36 cellular contexts compared by ENCODE assay signal in genomic region chr15:56831467-56831866, GRCh38.
A peak's percentile ranks its signal among the peaks of the same experiment; 100 is the strongest.
DNase-seq lines count a peak whose midpoint lies in the region; ATAC-seq and TF ChIP-seq lines count a peak whose summit lies in the region.
"Had no signal": no experiment of that assay in that cellular context is flagged by ENCODE, and none has a peak within 500 bp of the region (broad histone marks: within the 10 kb centered on the region; RNA-seq: fewer than 3 reads in every experiment).

No MANE protein-coding gene starts in this region.

- H3K27ac ChIP-seq in angular gyrus (ENCODE audit: low read depth, low read length) (peak overlapping the region; percentile 72), stomach (peak overlapping the region in 3 of 5 donors; percentile 31 to 70 (median 54))
- H3K27ac ChIP-seq in naive thymus-derived CD4-positive, alpha-beta T cell (ENCODE audit: low read depth, low read length) = no peak overlapping the region
- H3K27ac ChIP-seq: adrenal gland, BLaER1, Peyer's patch had no signal

- ATAC-seq in naive thymus-derived CD4-positive, alpha-beta T cell = no peak
- ATAC-seq: activated CD8-positive, alpha-beta memory T cell treated with anti-CD3 and anti-CD28 coated beads, Interleukin-2, amount 10 ng/mL, durations not matched to agents 7 days and 5 days; esophagus mucosa; naive thymus-derived CD8-positive, alpha-beta T cell had no signal

- intact Hi-C loops in stomach (cut with DNase I; ENCODE audit: low total_unique reads) = no loop called here
- intact Hi-C loops in naive thymus-derived CD4-positive, alpha-beta T cell (cut with micrococcal nuclease) = no loop called here

- H3K27me3 Mint-ChIP-seq in naive thymus-derived CD4-positive, alpha-beta T cell = peaks cover 0 to 11% (median 0%) of the 10 kb centered on the region in 5 donors
- H3K27me3 Mint-ChIP-seq: IgD-negative memory B cell; naive thymus-derived CD8-positive, alpha-beta T cell had no signal

- POLR2A ChIA-PET in naive thymus-derived CD4-positive, alpha-beta T cell (lab: Charles Lee) = no interaction called here

- no peaks in the 10 kb centered on the region for H3K9me3 Mint-ChIP-seq in naive thymus-derived CD4-positive, alpha-beta T cell
- H3K9me3 Mint-ChIP-seq: activated CD4-positive, alpha-beta T cell treated with anti-CD3 and anti-CD28 coated beads, Interleukin-2, amount 10 ng/mL, durations not matched to agents 24 days and 14 days; endodermal cell; H9; IgD-negative memory B cell; immature natural killer cell; naive thymus-derived CD8-positive, alpha-beta T cell had no signal

- no peaks in the 10 kb centered on the region for H3K36me3 Mint-ChIP-seq in naive thymus-derived CD4-positive, alpha-beta T cell
- H3K36me3 Mint-ChIP-seq: activated CD8-positive, alpha-beta memory T cell treated with anti-CD3 and anti-CD28 coated beads, Interleukin-2, amount 10 ng/mL, durations not matched to agents 7 days and 5 days; IgD-negative memory B cell; immature natural killer cell; naive thymus-derived CD8-positive, alpha-beta T cell had no signal

- H3K36me3 ChIP-seq in stomach = no peaks in the 10 kb centered on the region
- no peaks in the 10 kb centered on the region for H3K36me3 ChIP-seq in naive thymus-derived CD4-positive, alpha-beta T cell (ENCODE audit: control insufficient read depth in 2 of 3, insufficient read depth in 3 of 3, low read length in 3 of 3)
- H3K36me3 ChIP-seq: adrenal gland, BLaER1, Peyer's patch, right atrium auricular region, tibial nerve had no signal

- no peaks in the 10 kb centered on the region for H3K4me1 Mint-ChIP-seq in naive thymus-derived CD4-positive, alpha-beta T cell
- H3K4me1 Mint-ChIP-seq: activated CD4-positive, alpha-beta T cell treated with anti-CD3 and anti-CD28 coated beads, Interleukin-2, amount 10 ng/mL, durations not matched to agents 24 days and 14 days; activated CD8-positive, alpha-beta memory T cell treated with anti-CD3 and anti-CD28 coated beads, Interleukin-2, amount 10 ng/mL, durations not matched to agents 7 days and 5 days; H9; immature natural killer cell; naive thymus-derived CD8-positive, alpha-beta T cell had no signal

- no peaks in the 10 kb centered on the region for H3K27me3 ChIP-seq in stomach
- H3K27me3 ChIP-seq in naive thymus-derived CD4-positive, alpha-beta T cell (ENCODE audit: control insufficient read depth in 2 of 2, insufficient read depth in 2 of 2, low read length in 2 of 2) = no peaks in the 10 kb centered on the region
- H3K27me3 ChIP-seq: adrenal gland, BLaER1, Peyer's patch, right atrium auricular region, tibial nerve had no signal

- CTCF ChIA-PET in naive thymus-derived CD4-positive, alpha-beta T cell (lab: Charles Lee) = no interaction called here

- peaks cover 7 to 30% (median 17%) of the 10 kb centered on the region in 4 donors for H3K4me1 ChIP-seq in stomach
- no peaks in the 10 kb centered on the region for H3K4me1 ChIP-seq in naive thymus-derived CD4-positive, alpha-beta T cell (ENCODE audit: control insufficient read depth in 2 of 2, insufficient read depth in 2 of 2, low read length in 2 of 2)
- H3K4me1 ChIP-seq: BLaER1, Caco-2, Peyer's patch had no signal

- no peak for TF ChIP-seq EP300 in stomach (IDR thresholded peaks at IDR 0.05)

- no peak overlapping the region for H3K27ac Mint-ChIP-seq in naive thymus-derived CD4-positive, alpha-beta T cell
- H3K27ac Mint-ChIP-seq: activated CD4-positive, alpha-beta T cell treated with anti-CD3 and anti-CD28 coated beads, Interleukin-2, amount 10 ng/mL, durations not matched to agents 24 days and 14 days; activated CD8-positive, alpha-beta memory T cell treated with anti-CD3 and anti-CD28 coated beads, Interleukin-2, amount 10 ng/mL, durations not matched to agents 7 days and 5 days; endodermal cell; IgD-negative memory B cell; immature natural killer cell; naive thymus-derived CD8-positive, alpha-beta T cell had no signal

- peak; percentile 21 for DNase-seq in AG10803 (ENCODE audit: low read depth)
- peak; percentile 31 for DNase-seq in fibroblast of mammary gland (ENCODE audit: low read depth)
- no peak for DNase-seq in stomach
- no peak for DNase-seq in NCI-H82 (lab: John Stamatoyannopoulos, UW)
- DNase-seq in NCI-H226 = no peak
- DNase-seq in HUDEP-2 (lab: John Stamatoyannopoulos, UW; ENCODE audit: unreplicated experiment in 76 of 76) = no peak
- DNase-seq in naive thymus-derived CD4-positive, alpha-beta T cell = no peak
- DNase-seq: ACHN; activated CD4-positive, alpha-beta T cell treated with anti-CD3 and anti-CD28 coated beads, Interleukin-2, amount 10 ng/mL, durations not matched to agents 24 days and 14 days; activated CD8-positive, alpha-beta memory T cell treated with anti-CD3 and anti-CD28 coated beads, Interleukin-2, amount 10 ng/mL, durations not matched to agents 7 days and 5 days; activated naive CD4-positive, alpha-beta T cell; activated T-cell treated with anti-CD3 and anti-CD28 coated beads, Interleukin-2, amount 50 U/mL, for 48 hours; Caco-2; DMS79; endodermal cell; GDM1; H9; immature natural killer cell; naive thymus-derived CD8-positive, alpha-beta T cell; NCI-H1048; NCI-H1694; NCI-H2171; NCI-H524; NK-92 treated with Interleukin-12 subunit alpha and Interleukin-12 subunit beta, amount 100 ng/mL, for 24 hours; Peyer's patch; SIG-M5; stimulated activated CD4-positive, alpha-beta T cell treated with anti-CD3 and anti-CD28 coated beads, Interleukin-15, amount 100 ng/mL, for 24 hours; stimulated activated naive CD4-positive, alpha-beta T cell treated with Interleukin-2 at 50 U/mL for 16 hours had no signal

- WGBS in stomach, 5 donors = 78 to 94% (median 89%) methylated on average over 1 of the region's 1 CpG

- no peaks in the 10 kb centered on the region for H3K9me3 ChIP-seq in stomach
- H3K9me3 ChIP-seq in naive thymus-derived CD4-positive, alpha-beta T cell (ENCODE audit: control insufficient read depth in 2 of 3, low read length in 3 of 3) = no peaks in the 10 kb centered on the region
- H3K9me3 ChIP-seq: adrenal gland, BLaER1, Caco-2, Peyer's patch, right atrium auricular region, tibial nerve had no signal

- H3K4me3 ChIP-seq in AG10803 (ENCODE audit: low read length) (no peak overlapping the region), fibroblast of mammary gland (ENCODE audit: control insufficient read depth, low read depth, low read length) (no peak overlapping the region), stomach (no peak overlapping the region)
- no peak overlapping the region for H3K4me3 ChIP-seq in naive thymus-derived CD4-positive, alpha-beta T cell (ENCODE audit: low read length)
- H3K4me3 ChIP-seq: adrenal gland, BLaER1, coronary artery, Peyer's patch, right atrium auricular region, tibial nerve had no signal

- TF ChIP-seq CTCF in AG10803 (conservative IDR thresholded peaks at IDR 0.05; ENCODE audit: low read length) (no peak), fibroblast of mammary gland (conservative IDR thresholded peaks at IDR 0.05; ENCODE audit: control insufficient read depth, insufficient read depth, low read depth, low read length) (no peak), stomach (IDR thresholded peaks at IDR 0.05) (no peak)

- TF ChIP-seq POLR2A in stomach (IDR thresholded peaks at IDR 0.05) = no peak

- H3K4me3 Mint-ChIP-seq in naive thymus-derived CD4-positive, alpha-beta T cell = no peak overlapping the region
- H3K4me3 Mint-ChIP-seq: activated CD4-positive, alpha-beta T cell treated with anti-CD3 and anti-CD28 coated beads, Interleukin-2, amount 10 ng/mL, durations not matched to agents 24 days and 14 days; activated CD8-positive, alpha-beta memory T cell treated with anti-CD3 and anti-CD28 coated beads, Interleukin-2, amount 10 ng/mL, durations not matched to agents 7 days and 5 days; endodermal cell; H9; IgD-negative memory B cell; immature natural killer cell; naive thymus-derived CD8-positive, alpha-beta T cell had no signal

Comparison
In these comparisons a context has a peak if more than half of its experiments do, and no peak if none do; other contexts are left out.
1. DNase-seq: peak in AG10803 (single experiment) and fibroblast of mammary gland (single experiment); none in stomach (single experiment), NCI-H82 (single experiment), NCI-H226 (single experiment), HUDEP-2 (0 of 76) and naive thymus-derived CD4-positive, alpha-beta T cell (0 of 9).